8 cellular contexts compared by ENCODE assay signal in genomic region chr11:65491614-65492386, GRCh38. TPM values are rescaled to one million over a fixed set of nuclear protein-coding genes. Genes with fewer than 3 reads are reported as not detected.
A peak's percentile ranks its signal among the peaks of the same experiment; 100 is the strongest.
DNase-seq lines count a peak whose midpoint lies in the region; ATAC-seq and TF ChIP-seq lines count a peak whose summit lies in the region.

No MANE protein-coding gene starts in this region.

- H2AFZ ChIP-seq in OCI-LY3 (ENCODE audit: low read depth, low read length), result peak overlapping the region; percentile 92

- H3K4me3 ChIP-seq in BE2C (ENCODE audit: low read depth, low read length), result no peak overlapping the region
- no peak overlapping the region for H3K4me3 ChIP-seq in HEK293 (ENCODE audit: low read depth, low read length)
- peak overlapping the region; percentile 42; the same call in 1 of the 2 replicates for H3K4me3 ChIP-seq in OCI-LY3 (ENCODE audit: low read length)
- H3K4me3 ChIP-seq in ectodermal cell (ENCODE audit: insufficient read depth, low read depth, low read length), result no peak overlapping the region
- H3K4me3 ChIP-seq in mucosa of descending colon, result no peak overlapping the region
- no peak overlapping the region for H3K4me3 ChIP-seq in urinary bladder (ENCODE audit: low read depth, low read length)

- peak overlapping the region; percentile 60; the same call in 1 of the 2 replicates for H3K9ac ChIP-seq in OCI-LY3 (ENCODE audit: low read length)

- H3K36me3 ChIP-seq in BE2C, result no peaks in the 10 kb centered on the region
- no peaks in the 10 kb centered on the region for H3K36me3 ChIP-seq in HEK293 (ENCODE audit: control insufficient read depth in 2 of 2, insufficient read depth in 1 of 2, low read length in 2 of 2)
- no peaks in the 10 kb centered on the region for H3K36me3 ChIP-seq in OCI-LY3 (replicated peaks; ENCODE audit: low read depth, low read length)
- H3K36me3 ChIP-seq in ectodermal cell (ENCODE audit: control insufficient read depth, insufficient read depth, low read length), result no peaks in the 10 kb centered on the region
- no peaks in the 10 kb centered on the region for H3K36me3 ChIP-seq in mucosa of descending colon (ENCODE audit: low read depth)
- H3K36me3 ChIP-seq in urinary bladder (ENCODE audit: insufficient read depth), result no peaks in the 10 kb centered on the region

- H3K9me3 ChIP-seq in BE2C, result no peaks in the 10 kb centered on the region
- no peaks in the 10 kb centered on the region for H3K9me3 ChIP-seq in HEK293 (ENCODE audit: control insufficient read depth, insufficient read depth, low read depth, low read length)
- no peaks in the 10 kb centered on the region for H3K9me3 ChIP-seq in OCI-LY3 (ENCODE audit: insufficient read depth, low read length)
- H3K9me3 ChIP-seq in ectodermal cell (ENCODE audit: control insufficient read depth, low read length), result no peaks in the 10 kb centered on the region
- H3K9me3 ChIP-seq in mucosa of descending colon, result no peaks in the 10 kb centered on the region

- H3K27me3 ChIP-seq in BE2C (no peaks in the 10 kb centered on the region), OCI-LY3 (ENCODE audit: low read depth, low read length) (no peaks in the 10 kb centered on the region), ectodermal cell (ENCODE audit: control insufficient read depth, insufficient read depth, low read length, poor library complexity, severe bottlenecking) (no peaks in the 10 kb centered on the region)

- POLR2A ChIA-PET in HEK293 (lab: Yijun Ruan, JAX), result interaction anchor here (0.7 to 28.2 kb wide), 9 partner anchors 11 to 110 kb away, joined by 3 to 1129 read pairs (median 4); partner anchors contain the start of genes MALAT1 and NEAT1

- H3K4me2 ChIP-seq in OCI-LY3 (ENCODE audit: low read length), result peak overlapping the region; percentile 76

- peaks cover 54% of the 10 kb centered on the region for H3K4me1 ChIP-seq in BE2C
- H3K4me1 ChIP-seq in HEK293 (ENCODE audit: control insufficient read depth, insufficient read depth, low read length), result peaks cover 35% of the 10 kb centered on the region
- H3K4me1 ChIP-seq in OCI-LY3 (ENCODE audit: low read length), result peaks cover 81% of the 10 kb centered on the region
- H3K4me1 ChIP-seq in ectodermal cell (ENCODE audit: control insufficient read depth, insufficient read depth, low read length), result peaks cover 68% of the 10 kb centered on the region
- peaks cover 77% of the 10 kb centered on the region for H3K4me1 ChIP-seq in mucosa of descending colon (ENCODE audit: low read depth)
- peaks cover under 1% of the 10 kb centered on the region for H3K4me1 ChIP-seq in urinary bladder (ENCODE audit: insufficient read depth)

- H3K79me2 ChIP-seq in OCI-LY3 (ENCODE audit: low read length), result peaks cover 25% of the 10 kb centered on the region

- H3K27ac ChIP-seq in HEK293 (ENCODE audit: extremely low read depth, low read depth, low read length) (peak overlapping the region; percentile 62), OCI-LY3 (ENCODE audit: low read length) (peak overlapping the region; percentile 92), ectodermal cell (ENCODE audit: insufficient read depth, low read depth, low read length, poor library complexity, severe bottlenecking) (peak overlapping the region; percentile 18), urinary bladder (ENCODE audit: low read depth) (peak overlapping the region; percentile 91)

- no peak for TF ChIP-seq CTCF in BE2C (IDR thresholded peaks at IDR 0.05; ENCODE audit: low read depth, low read length)
- TF ChIP-seq CTCF in HEK293 (tag by site-specific recombination; IDR thresholded peaks at IDR 0.05), result no peak
- no peak for TF ChIP-seq CTCF in OCI-LY3 (IDR thresholded peaks at IDR 0.05; ENCODE audit: low read depth, low read length)
- no peak for TF ChIP-seq CTCF in mucosa of descending colon (IDR thresholded peaks at IDR 0.05)

- 40 to 41% methylated on average over 17 of the region's 17 CpGs for WGBS in ectodermal cell, 2 experiments
- WGBS in urinary bladder, result 28% methylated on average over 17 of the region's 17 CpGs

- ATAC-seq in mucosa of descending colon (peak; percentile 62), HG02798 (IDR thresholded peaks at IDR 0.05; ENCODE audit: poor library complexity, unreplicated experiment) (no peak)

- CTCF ChIA-PET in HEK293 (lab: Yijun Ruan, JAX), result interaction anchor here (0.5 to 1.4 kb wide), 10 partner anchors 12 to 162 kb away, joined by 3 to 8 read pairs (median 4); no protein-coding TSS in a partner anchor

- intact Hi-C loops in mucosa of descending colon (cut with DNase I, micrococcal nuclease), result no loop called here

- H4K20me1 ChIP-seq in OCI-LY3 (ENCODE audit: insufficient read depth, low read length), result no peaks in the 10 kb centered on the region

- DNase-seq in BE2C (peak; percentile 68), mucosa of descending colon (peak; percentile 87 to 93 (median 88)), epidermal melanocyte (ENCODE audit: insufficient read length, low spot score) (no peak)

TF ChIP-seq in HEK293, 187 proteins besides CTCF, POLR2A, EP300 and RAD21 (continues in another document):
- TF ChIP-seq GLIS1 (tag by site-specific recombination; IDR thresholded peaks at IDR 0.05), result peak; percentile 89
- no peak for TF ChIP-seq AEBP2 (tag by site-specific recombination; IDR thresholded peaks at IDR 0.05; ENCODE audit: borderline replicate concordance)
- peak; percentile 60 for TF ChIP-seq ZBTB17 (tag by site-specific recombination; IDR thresholded peaks at IDR 0.05)
- no peak for TF ChIP-seq SALL2 (tag by site-specific recombination; IDR thresholded peaks at IDR 0.05; ENCODE audit: borderline replicate concordance)
- TF ChIP-seq ZNF747 (tag by site-specific recombination; IDR thresholded peaks at IDR 0.05), result no peak
- no peak; the same call in 1 of the 2 replicates for TF ChIP-seq KLF16 (tag by site-specific recombination; IDR thresholded peaks at IDR 0.05)
- TF ChIP-seq SCRT2 (tag by site-specific recombination; IDR thresholded peaks at IDR 0.05), result peak; percentile 72
- TF ChIP-seq BCL11A (tag by site-specific recombination; IDR thresholded peaks at IDR 0.05; ENCODE audit: low read depth), result peak; percentile 51
- no peak for TF ChIP-seq SETDB1 (IDR thresholded peaks at IDR 0.05; ENCODE audit: insufficient read length, low read length)
- TF ChIP-seq HOXC10 (CRISPR knock-in tag; IDR thresholded peaks at IDR 0.05), result no peak
- TF ChIP-seq ZNF571 (tag by site-specific recombination; IDR thresholded peaks at IDR 0.05), result no peak
- TF ChIP-seq ZNF10 (tag by site-specific recombination; IDR thresholded peaks at IDR 0.05), result 0 out of 2 replicates have a peak, but pooled peaks have one; percentile 59
- peak; percentile 74 for TF ChIP-seq PATZ1 (tag by site-specific recombination; IDR thresholded peaks at IDR 0.05)

RNA-seq across cellular contexts. Expression of gene MALAT1, which starts 7.0 kb away (rescaled TPM):
- polyA plus RNA-seq in BE2C (2012; ENCODE audit: insufficient read depth, insufficient read length, low read depth), result 273 TPM
- polyA plus RNA-seq in ectodermal cell (2013, experiment 1 of 4), result 2,593 TPM
- polyA plus RNA-seq in ectodermal cell (2013, experiment 2 of 4), result 2,616 TPM
- polyA plus RNA-seq in ectodermal cell (2013, experiment 3 of 4), result 1,460 TPM
- 1,510 TPM for polyA plus RNA-seq in ectodermal cell (2013, experiment 4 of 4)
- over 10,000 TPM; 10,779 to 14,350 (median 11,224) TPM for total RNA-seq in mucosa of descending colon
- 27,753 TPM for total RNA-seq in urinary bladder
- polyA plus RNA-seq in urinary bladder, result 141 TPM

RNA-seq across cellular contexts. Expression of gene SCYL1, which starts 33.1 kb away (rescaled TPM):
- polyA plus RNA-seq in BE2C (2012; ENCODE audit: insufficient read depth, insufficient read length, low read depth), result 66.9 TPM
- 52.2 TPM for polyA plus RNA-seq in ectodermal cell (2013, experiment 1 of 4)
- 49.6 TPM for polyA plus RNA-seq in ectodermal cell (2013, experiment 2 of 4)
- polyA plus RNA-seq in ectodermal cell (2013, experiment 3 of 4), result 46.2 TPM
- polyA plus RNA-seq in ectodermal cell (2013, experiment 4 of 4), result 55.4 TPM
- total RNA-seq in mucosa of descending colon (10 to 100 TPM; 60.1 to 77.4 (median 60.3) TPM), urinary bladder (43.4 TPM)
- 82.0 TPM for polyA plus RNA-seq in urinary bladder

Comparison
In these comparisons a context has a peak if more than half of its experiments do, and no peak if none do; other contexts are left out.
1. H3K27ac ChIP-seq: peak in every context shown above with its lines; median percentile 92 in OCI-LY3; 91 in urinary bladder; 62 in HEK293; 18 in ectodermal cell.